1 cellular context compared by ENCODE assay signal in the genomic region with DNA sequence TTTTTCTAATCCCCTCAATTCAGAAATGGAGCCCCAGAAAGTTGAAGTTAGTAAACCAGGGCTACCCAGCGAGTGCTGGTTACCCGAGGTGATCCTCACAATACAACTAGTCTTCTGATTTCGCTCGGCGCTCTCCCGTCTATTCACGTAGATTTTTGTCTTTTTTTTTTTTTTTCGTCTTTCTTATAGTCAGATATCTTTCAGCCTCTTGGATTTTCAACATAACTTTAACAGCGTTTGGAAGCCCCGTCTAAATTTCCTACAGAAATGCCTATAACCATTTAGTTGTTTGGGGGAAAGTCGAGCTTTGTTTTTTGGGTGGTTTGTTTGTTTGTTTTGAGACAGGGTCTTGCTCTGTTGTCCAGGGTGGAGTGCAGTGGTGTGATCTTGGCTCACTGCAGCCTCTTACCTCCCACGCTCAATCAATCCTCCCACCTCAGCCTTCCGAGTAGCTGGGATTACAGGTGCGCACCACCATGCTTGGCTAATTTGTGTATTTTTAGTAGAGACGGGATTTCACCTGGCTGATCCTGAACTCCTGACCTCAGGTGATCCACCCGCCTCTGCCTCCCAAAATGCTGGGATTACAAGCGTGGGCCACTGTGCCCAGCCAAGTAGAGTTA.
A peak's percentile ranks its signal among the peaks of the same experiment; 100 is the strongest.
TF ChIP-seq lines count a peak whose summit lies in the region.

No MANE protein-coding gene starts in this region.

TF ChIP-seq in K562, 482 proteins besides CTCF, POLR2A, EP300 and RAD21 (continued from another document):
- TF ChIP-seq, protein P1, sequence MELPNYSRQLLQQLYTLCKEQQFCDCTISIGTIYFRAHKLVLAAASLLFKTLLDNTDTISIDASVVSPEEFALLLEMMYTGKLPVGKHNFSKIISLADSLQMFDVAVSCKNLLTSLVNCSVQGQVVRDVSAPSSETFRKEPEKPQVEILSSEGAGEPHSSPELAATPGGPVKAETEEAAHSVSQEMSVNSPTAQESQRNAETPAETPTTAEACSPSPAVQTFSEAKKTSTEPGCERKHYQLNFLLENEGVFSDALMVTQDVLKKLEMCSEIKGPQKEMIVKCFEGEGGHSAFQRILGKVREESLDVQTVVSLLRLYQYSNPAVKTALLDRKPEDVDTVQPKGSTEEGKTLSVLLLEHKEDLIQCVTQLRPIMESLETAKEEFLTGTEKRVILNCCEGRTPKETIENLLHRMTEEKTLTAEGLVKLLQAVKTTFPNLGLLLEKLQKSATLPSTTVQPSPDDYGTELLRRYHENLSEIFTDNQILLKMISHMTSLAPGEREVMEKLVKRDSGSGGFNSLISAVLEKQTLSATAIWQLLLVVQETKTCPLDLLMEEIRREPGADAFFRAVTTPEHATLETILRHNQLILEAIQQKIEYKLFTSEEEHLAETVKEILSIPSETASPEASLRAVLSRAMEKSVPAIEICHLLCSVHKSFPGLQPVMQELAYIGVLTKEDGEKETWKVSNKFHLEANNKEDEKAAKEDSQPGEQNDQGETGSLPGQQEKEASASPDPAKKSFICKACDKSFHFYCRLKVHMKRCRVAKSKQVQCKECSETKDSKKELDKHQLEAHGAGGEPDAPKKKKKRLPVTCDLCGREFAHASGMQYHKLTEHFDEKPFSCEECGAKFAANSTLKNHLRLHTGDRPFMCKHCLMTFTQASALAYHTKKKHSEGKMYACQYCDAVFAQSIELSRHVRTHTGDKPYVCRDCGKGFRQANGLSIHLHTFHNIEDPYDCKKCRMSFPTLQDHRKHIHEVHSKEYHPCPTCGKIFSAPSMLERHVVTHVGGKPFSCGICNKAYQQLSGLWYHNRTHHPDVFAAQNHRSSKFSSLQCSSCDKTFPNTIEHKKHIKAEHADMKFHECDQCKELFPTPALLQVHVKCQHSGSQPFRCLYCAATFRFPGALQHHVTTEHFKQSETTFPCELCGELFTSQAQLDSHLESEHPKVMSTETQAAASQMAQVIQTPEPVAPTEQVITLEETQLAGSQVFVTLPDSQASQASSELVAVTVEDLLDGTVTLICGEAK (IDR thresholded peaks at IDR 0.05), result peak; percentile 79
- TF ChIP-seq, protein P1 (CRISPR knock-in tag; IDR thresholded peaks at IDR 0.05), result no peak
- TF ChIP-seq, protein P2, sequence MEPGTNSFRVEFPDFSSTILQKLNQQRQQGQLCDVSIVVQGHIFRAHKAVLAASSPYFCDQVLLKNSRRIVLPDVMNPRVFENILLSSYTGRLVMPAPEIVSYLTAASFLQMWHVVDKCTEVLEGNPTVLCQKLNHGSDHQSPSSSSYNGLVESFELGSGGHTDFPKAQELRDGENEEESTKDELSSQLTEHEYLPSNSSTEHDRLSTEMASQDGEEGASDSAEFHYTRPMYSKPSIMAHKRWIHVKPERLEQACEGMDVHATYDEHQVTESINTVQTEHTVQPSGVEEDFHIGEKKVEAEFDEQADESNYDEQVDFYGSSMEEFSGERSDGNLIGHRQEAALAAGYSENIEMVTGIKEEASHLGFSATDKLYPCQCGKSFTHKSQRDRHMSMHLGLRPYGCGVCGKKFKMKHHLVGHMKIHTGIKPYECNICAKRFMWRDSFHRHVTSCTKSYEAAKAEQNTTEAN (CRISPR knock-in tag; IDR thresholded peaks at IDR 0.05), result no peak
- TF ChIP-seq CBX5 (IDR thresholded peaks at IDR 0.05; ENCODE audit: borderline replicate concordance, low read depth) (no peak), LEF1 (IDR thresholded peaks at IDR 0.05) (no peak), HNRNPUL1 (IDR thresholded peaks at IDR 0.05; ENCODE audit: low read length) (no peak), TAF1 (IDR thresholded peaks at IDR 0.05; ENCODE audit: control insufficient read depth, extremely low read depth, insufficient read depth, low read length, severe bottlenecking) (no peak), TOE1 (IDR thresholded peaks at IDR 0.05; ENCODE audit: borderline replicate concordance) (peak; percentile 16; the same call in 1 of the 2 replicates), TOE1 (CRISPR knock-in tag; IDR thresholded peaks at IDR 0.05; ENCODE audit: borderline replicate concordance, low read depth) (0 out of 2 replicates have a peak, but pooled peaks have one; percentile 59), SIX5 (IDR thresholded peaks at IDR 0.05; ENCODE audit: borderline replicate concordance in 1 of 2, insufficient read depth in 1 of 2, low read depth in 1 of 2, low read length in 2 of 2) (no peak), NFXL1 (CRISPR knock-in tag; IDR thresholded peaks at IDR 0.05) (no peak), LCOR (CRISPR knock-in tag; IDR thresholded peaks at IDR 0.05) (no peak)
- TF ChIP-seq, protein P3, sequence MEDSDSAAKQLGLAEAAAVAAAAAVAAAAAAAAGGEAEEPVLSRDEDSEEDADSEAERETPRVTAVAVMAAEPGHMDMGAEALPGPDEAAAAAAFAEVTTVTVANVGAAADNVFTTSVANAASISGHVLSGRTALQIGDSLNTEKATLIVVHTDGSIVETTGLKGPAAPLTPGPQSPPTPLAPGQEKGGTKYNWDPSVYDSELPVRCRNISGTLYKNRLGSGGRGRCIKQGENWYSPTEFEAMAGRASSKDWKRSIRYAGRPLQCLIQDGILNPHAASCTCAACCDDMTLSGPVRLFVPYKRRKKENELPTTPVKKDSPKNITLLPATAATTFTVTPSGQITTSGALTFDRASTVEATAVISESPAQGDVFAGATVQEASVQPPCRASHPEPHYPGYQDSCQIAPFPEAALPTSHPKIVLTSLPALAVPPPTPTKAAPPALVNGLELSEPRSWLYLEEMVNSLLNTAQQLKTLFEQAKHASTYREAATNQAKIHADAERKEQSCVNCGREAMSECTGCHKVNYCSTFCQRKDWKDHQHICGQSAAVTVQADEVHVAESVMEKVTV (CRISPR knock-in tag; IDR thresholded peaks at IDR 0.05), result 0 out of 2 replicates have a peak, but pooled peaks have one; percentile 2
- TF ChIP-seq, protein P4, sequence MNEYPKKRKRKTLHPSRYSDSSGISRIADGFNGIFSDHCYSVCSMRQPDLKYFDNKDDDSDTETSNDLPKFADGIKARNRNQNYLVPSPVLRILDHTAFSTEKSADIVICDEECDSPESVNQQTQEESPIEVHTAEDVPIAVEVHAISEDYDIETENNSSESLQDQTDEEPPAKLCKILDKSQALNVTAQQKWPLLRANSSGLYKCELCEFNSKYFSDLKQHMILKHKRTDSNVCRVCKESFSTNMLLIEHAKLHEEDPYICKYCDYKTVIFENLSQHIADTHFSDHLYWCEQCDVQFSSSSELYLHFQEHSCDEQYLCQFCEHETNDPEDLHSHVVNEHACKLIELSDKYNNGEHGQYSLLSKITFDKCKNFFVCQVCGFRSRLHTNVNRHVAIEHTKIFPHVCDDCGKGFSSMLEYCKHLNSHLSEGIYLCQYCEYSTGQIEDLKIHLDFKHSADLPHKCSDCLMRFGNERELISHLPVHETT (CRISPR knock-in tag; conservative IDR thresholded peaks at IDR 0.05 in 1 of 2, IDR thresholded peaks at IDR 0.05 in 1 of 2), result no peak
